ENCODE assay signal across 8 cellular contexts in genomic region chr14:22982477-22983245, GRCh38. TPM values are rescaled to one million over a fixed set of nuclear protein-coding genes. Genes with fewer than 3 reads are reported as not detected.
A peak's percentile ranks its signal among the peaks of the same experiment; 100 is the strongest.
DNase-seq lines count a peak whose midpoint lies in the region; TF ChIP-seq lines count a peak whose summit lies in the region.

AJUBA (minus strand) TSS chr14:22982551; CDS start chr14:22982266, 285 bp downstream.

- TF ChIP-seq POLR2A in GM18951 (IDR thresholded peaks at IDR 0.05; ENCODE audit: extremely low read depth, insufficient read depth, insufficient read length) (peak; percentile 16), spleen (IDR thresholded peaks at IDR 0.05) (no peak)

- H3K9me3 ChIP-seq in spleen = no peaks in the 10 kb centered on the region

- H3K27ac ChIP-seq in ACC112 (ENCODE audit: low read depth, low read length) = peak within 1 kb of the TSS; percentile 68
- peak within 1 kb of the TSS; percentile 22 for H3K27ac ChIP-seq in caudate nucleus (ENCODE audit: low read depth, low read length)
- peak within 1 kb of the TSS; percentile 14 to 82 (median 70) for H3K27ac ChIP-seq in spleen

- peak within 1 kb of the TSS; percentile 84 for H2AFZ ChIP-seq in ACC112 (ENCODE audit: low read length, unreplicated experiment)

- peak; percentile 25 for DNase-seq in NCI-H1694 (lab: John Stamatoyannopoulos, UW)
- peak; percentile 44 to 62 (median 51) for DNase-seq in activated CD4-positive, CD25-positive, alpha-beta regulatory T cell (lab: John Stamatoyannopoulos, UW)
- DNase-seq in caudate nucleus (lab: John Stamatoyannopoulos, UW) = peak in 34 of 61 donors; percentile 10 to 57 (median 28)
- DNase-seq in iris pigment epithelial cell (ENCODE audit: low read depth) = peak; percentile 93
- DNase-seq in spleen = peak; percentile 93
- DNase-seq in NCI-H1048 (lab: John Stamatoyannopoulos, UW) = no peak

- TF ChIP-seq CTCF in spleen (IDR thresholded peaks at IDR 0.05 in 8 of 11, conservative IDR thresholded peaks at IDR 0.05 in 3 of 11) = no peak

- intact Hi-C loops in spleen (cut with DNase I; ENCODE audit: low total_unique reads) = no loop called here

- H3K4me3 ChIP-seq in ACC112 (ENCODE audit: low read depth, low read length) (peak within 1 kb of the TSS; percentile 85), spleen (peak within 1 kb of the TSS; percentile 62 to 92 (median 72))

- H3K36me3 ChIP-seq in ACC112 (ENCODE audit: insufficient read depth, low read length) (no peaks in the 10 kb centered on the region), spleen (peaks cover 0 to 9% (median 5%) of the 10 kb centered on the region in 6 donors)

- WGBS in spleen, 5 donors = 1 to 2% (median 1%) methylated on average over 42 to 48 of the region's 48 CpGs

- H3K27me3 ChIP-seq in ACC112 (ENCODE audit: insufficient read depth, low read length) (no peaks in the 10 kb centered on the region), spleen (replicated peaks in 1 of 7) (peaks cover 0 to 35% (median 23%) of the 10 kb centered on the region in 7 donors)

- in situ Hi-C loops in GM18951 (cut with MboI; ENCODE audit: low sequenced_read_pairs, unreplicated experiment) = no loop called here

- H3K79me2 ChIP-seq in ACC112 (ENCODE audit: control insufficient read depth, insufficient read depth, low read length, unreplicated experiment) = peaks cover 46% of the 10 kb centered on the region

- H3K4me1 ChIP-seq in ACC112 (ENCODE audit: control insufficient read depth, insufficient read depth, low read length, unreplicated experiment) (peaks cover 25% of the 10 kb centered on the region), spleen (peaks cover 13 to 69% (median 41%) of the 10 kb centered on the region in 6 donors)

RNA-seq across cellular contexts. Expression of gene AJUBA, which starts in this region (rescaled TPM):
- total RNA-seq in spleen = 10 to 100 TPM in 1 of 7 donors, 1 to 10 TPM in 6; 1.4 to 11.0 (median 5.3) TPM
- polyA plus RNA-seq in spleen = 1 to 10 TPM in 1 of 3 donors, under 1 TPM in 2; 0.63 to 2.1 (median 0.68) TPM
